ENCODE assay signal across 8 cellular contexts in the genomic region with DNA sequence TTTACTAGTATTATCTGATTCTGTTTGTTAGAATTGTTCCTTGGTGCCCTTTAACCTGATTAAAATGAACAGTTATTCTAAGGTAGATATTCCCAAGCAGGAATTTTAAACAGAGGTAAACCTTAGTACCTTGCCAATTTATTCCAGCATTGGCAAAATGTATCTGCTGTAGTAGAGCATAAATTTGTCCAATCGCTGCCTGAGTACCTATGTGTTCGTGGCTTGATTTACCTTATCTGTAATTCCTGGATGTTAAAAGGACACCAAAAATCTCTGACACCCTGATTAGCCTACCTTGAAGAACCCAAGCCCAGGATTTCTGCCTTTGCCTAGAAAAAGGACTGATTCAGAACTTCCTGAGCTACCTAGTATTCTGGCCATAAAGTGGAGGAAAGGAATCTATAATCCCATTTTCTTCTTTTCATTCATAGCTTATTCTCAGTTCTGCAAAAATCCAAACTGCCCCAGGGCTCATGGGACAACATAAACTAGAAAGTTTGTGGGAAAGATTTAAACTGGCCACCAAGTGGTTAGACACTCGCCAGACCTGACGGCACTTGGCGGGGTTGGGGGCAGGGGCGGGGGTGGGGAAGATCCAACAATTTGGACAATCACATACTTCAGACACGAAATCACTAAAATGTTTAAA. TPM values are rescaled to one million over a fixed set of nuclear protein-coding genes. Genes with fewer than 3 reads are reported as not detected.
DNase-seq lines count a peak whose midpoint lies in the region; ATAC-seq and TF ChIP-seq lines count a peak whose summit lies in the region.

No MANE protein-coding gene starts in this region.

- no peaks in the 10 kb centered on the region for H3K27me3 ChIP-seq in colonic mucosa

- ATAC-seq in HG03521 (IDR thresholded peaks at IDR 0.05; ENCODE audit: unreplicated experiment): peak; percentile 5
- ATAC-seq in HG03196 (IDR thresholded peaks at IDR 0.05; ENCODE audit: unreplicated experiment): no peak

- H3K9ac ChIP-seq in colonic mucosa (ENCODE audit: low read depth in 2 of 2, low read length in 2 of 2): peak overlapping the region; percentile 64 to 74

- H3K36me3 Mint-ChIP-seq in activated T-cell treated with anti-CD3 and anti-CD28 coated beads, Interleukin-2, amount 50 U/mL, for 24 hours (ENCODE audit: low read depth): peaks cover 1% of the 10 kb centered on the region

- no peaks in the 10 kb centered on the region for H3K4me1 ChIP-seq in colonic mucosa

- no peaks in the 10 kb centered on the region for H3K36me3 ChIP-seq in colonic mucosa

- peaks cover 8% of the 10 kb centered on the region for H3K9me3 Mint-ChIP-seq in activated T-cell treated with anti-CD3 and anti-CD28 coated beads, Interleukin-2, amount 50 U/mL, for 24 hours

- peak overlapping the region; percentile 98 for H3K27ac Mint-ChIP-seq in activated T-cell treated with anti-CD3 and anti-CD28 coated beads, Interleukin-2, amount 50 U/mL, for 24 hours

- H3K27ac ChIP-seq in colonic mucosa (peak overlapping the region; percentile 21), skin epidermis (peak overlapping the region in 19 of 21 experiments; percentile 21 to 95 (median 74))

- H3K4me3 ChIP-seq in colonic mucosa: peak overlapping the region; percentile 2
- H3K4me3 ChIP-seq in skin epidermis: peak overlapping the region; percentile 17 to 41 (median 29)

- H3K27me3 Mint-ChIP-seq in activated T-cell treated with anti-CD3 and anti-CD28 coated beads, Interleukin-2, amount 50 U/mL, for 24 hours: no peaks in the 10 kb centered on the region

- H3K9me3 ChIP-seq in colonic mucosa: no peaks in the 10 kb centered on the region

- TF ChIP-seq CTCF in colonic mucosa (IDR thresholded peaks at IDR 0.05): no peak

- DNase-seq in activated T-cell treated with anti-CD3 and anti-CD28 coated beads, Interleukin-2, amount 50 U/mL, for 24 hours: no peak
- no peak for DNase-seq in activated T-cell treated with anti-CD3 and anti-CD28 coated beads, Interleukin-2, amount 50 U/mL, for 48 hours
- no peak for DNase-seq in colonic mucosa
- no peak for DNase-seq in NCI-H146 (lab: John Stamatoyannopoulos, UW)
- DNase-seq in anterior cingulate cortex (lab: John Stamatoyannopoulos, UW): no peak

- peaks cover 25% of the 10 kb centered on the region for H3K4me1 Mint-ChIP-seq in activated T-cell treated with anti-CD3 and anti-CD28 coated beads, Interleukin-2, amount 50 U/mL, for 24 hours (ENCODE audit: low read depth)

- intact Hi-C loops in colonic mucosa (cut with DNase I): no loop called here

- H3K4me3 Mint-ChIP-seq in activated T-cell treated with anti-CD3 and anti-CD28 coated beads, Interleukin-2, amount 50 U/mL, for 24 hours: peak overlapping the region; percentile 64

RNA-seq across cellular contexts. Expression of a gene that starts 16.2 kb away (rescaled TPM):
- 10 to 100 TPM; 24.7 to 25.7 TPM for total RNA-seq in colonic mucosa
